In genomic region chr17:77882040-77882439, GRCh38 we compare ENCODE assay signal across 10 cellular contexts.
DNase-seq lines count a peak whose midpoint lies in the region; ATAC-seq and TF ChIP-seq lines count a peak whose summit lies in the region.
"Had no signal": no experiment of that assay in that cellular context is flagged by ENCODE, and none has a peak within 500 bp of the region (broad histone marks: within the 10 kb centered on the region; RNA-seq: fewer than 3 reads in every experiment).

No MANE protein-coding gene starts in this region.

- peaks cover 6% of the 10 kb centered on the region; the same call in 1 of the 2 replicates for H3F3A ChIP-seq in Loucy (ENCODE audit: low read depth)

- H3K27ac Mint-ChIP-seq in dendritic cell treated with granulocyte-macrophage colony-stimulating factor and Interleukin-4, amounts not matched to agents 40 ng/mL and 50 ng/mL, for 4 days, result peak overlapping the region; percentile 76

- peak overlapping the region; percentile 78 for H3K9ac ChIP-seq in Loucy (ENCODE audit: low read depth, low read length, poor library complexity, severe bottlenecking)
- no peak overlapping the region for H3K9ac ChIP-seq in skeletal muscle satellite cell (ENCODE audit: low read depth, low read length)

- peaks cover 71% of the 10 kb centered on the region for H3K27me3 Mint-ChIP-seq in dendritic cell treated with granulocyte-macrophage colony-stimulating factor and Interleukin-4, amounts not matched to agents 40 ng/mL and 50 ng/mL, for 4 days

- no peak overlapping the region for H2AFZ ChIP-seq in Loucy (ENCODE audit: low read length)

- ATAC-seq in GM18909 (IDR thresholded peaks at IDR 0.05; ENCODE audit: poor library complexity, unreplicated experiment) (peak; percentile 2), HG03095 (IDR thresholded peaks at IDR 0.05; ENCODE audit: unreplicated experiment) (no peak)

- H3K4me3 Mint-ChIP-seq in dendritic cell treated with granulocyte-macrophage colony-stimulating factor and Interleukin-4, amounts not matched to agents 40 ng/mL and 50 ng/mL, for 4 days, result peak overlapping the region; percentile 37

- H3K36me3 Mint-ChIP-seq in dendritic cell treated with granulocyte-macrophage colony-stimulating factor and Interleukin-4, amounts not matched to agents 40 ng/mL and 50 ng/mL, for 4 days (ENCODE audit: low read depth), result no peaks in the 10 kb centered on the region

- DNase-seq in kidney tubule cell (ENCODE audit: low spot score) (no peak), putamen (ENCODE audit: low spot score) (no peak)
- DNase-seq: cortex of kidney, NCI-H1048, SW 1271 had no signal

- H3K79me2 ChIP-seq in Loucy (ENCODE audit: insufficient read depth, low read length), result peaks cover 17% of the 10 kb centered on the region; the same call in 1 of the 2 replicates

- H3K9me3 ChIP-seq in Loucy (ENCODE audit: insufficient read depth, low read depth, low read length) (no peaks in the 10 kb centered on the region), skeletal muscle satellite cell (replicated peaks; ENCODE audit: low read length) (no peaks in the 10 kb centered on the region)

- peak overlapping the region; percentile 74 for H3K4me3 ChIP-seq in Loucy (ENCODE audit: low read length, poor library complexity, severe bottlenecking)
- H3K4me3 ChIP-seq in skeletal muscle satellite cell (ENCODE audit: low read length), result no peak overlapping the region

- H3K9me3 Mint-ChIP-seq in dendritic cell treated with granulocyte-macrophage colony-stimulating factor and Interleukin-4, amounts not matched to agents 40 ng/mL and 50 ng/mL, for 4 days, result no peaks in the 10 kb centered on the region

- H3K27me3 ChIP-seq in Loucy (ENCODE audit: insufficient read depth, low read length, poor library complexity, severe bottlenecking), result no peaks in the 10 kb centered on the region
- peaks cover 39% of the 10 kb centered on the region for H3K27me3 ChIP-seq in skeletal muscle satellite cell (ENCODE audit: control insufficient read depth, insufficient read depth, low read length)

- peaks cover 74% of the 10 kb centered on the region for H3K4me1 ChIP-seq in Loucy (ENCODE audit: insufficient read depth, low read length, poor library complexity, severe bottlenecking)
- peaks cover 26% of the 10 kb centered on the region for H3K4me1 ChIP-seq in skeletal muscle satellite cell (ENCODE audit: control insufficient read depth, insufficient read depth, low read length)

- no peaks in the 10 kb centered on the region for H4K20me1 ChIP-seq in Loucy (ENCODE audit: insufficient read depth, low read length, poor library complexity, severe bottlenecking)

- intact Hi-C loops in dendritic cell treated with granulocyte-macrophage colony-stimulating factor and Interleukin-4, amounts not matched to agents 40 ng/mL and 50 ng/mL, for 4 days (cut with micrococcal nuclease), result loop anchor here (5.0 kb wide), 1 partner anchor 35 kb away; no protein-coding TSS in a partner anchor

- peaks cover 77% of the 10 kb centered on the region for H3K4me1 Mint-ChIP-seq in dendritic cell treated with granulocyte-macrophage colony-stimulating factor and Interleukin-4, amounts not matched to agents 40 ng/mL and 50 ng/mL, for 4 days (ENCODE audit: low read depth)

- H3K4me2 ChIP-seq in Loucy (ENCODE audit: low read depth, low read length, poor library complexity, severe bottlenecking), result peak overlapping the region; percentile 94
- H3K4me2 ChIP-seq in skeletal muscle satellite cell (ENCODE audit: low read length), result peak overlapping the region; percentile 23

- no peak for TF ChIP-seq CTCF in Loucy (conservative IDR thresholded peaks at IDR 0.05; ENCODE audit: low read length)

- no peaks in the 10 kb centered on the region for H3K9me2 ChIP-seq in Loucy (replicated peaks; ENCODE audit: low read depth, low read length)

- no peaks in the 10 kb centered on the region for H3K36me3 ChIP-seq in Loucy (ENCODE audit: insufficient read depth, low read length)
- H3K36me3 ChIP-seq in skeletal muscle satellite cell (ENCODE audit: insufficient read depth, low read length), result no peaks in the 10 kb centered on the region
